Comparison of ENCODE assay signal across 25 cellular contexts in the genomic region with DNA sequence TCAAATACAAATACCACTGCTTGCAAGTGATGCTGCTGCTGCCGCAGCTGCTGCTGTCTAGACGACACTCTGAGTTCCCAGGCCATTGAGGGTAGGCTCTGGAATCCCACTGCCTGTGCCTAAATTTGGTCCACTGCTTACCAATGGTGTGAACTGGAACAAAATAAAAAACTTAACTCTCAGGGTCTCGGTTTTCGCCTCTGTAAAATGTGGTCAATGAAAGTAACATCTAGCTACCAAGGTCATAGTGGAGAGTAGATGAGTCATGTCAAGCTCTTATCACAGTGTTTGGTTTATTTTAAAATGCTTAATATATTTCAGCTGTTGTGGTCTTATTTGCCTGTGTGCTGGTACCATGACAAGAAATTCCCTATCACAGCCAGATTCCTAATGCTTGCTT.
"Had no signal": no experiment of that assay in that cellular context is flagged by ENCODE, and none has a peak within 500 bp of the region (broad histone marks: within the 10 kb centered on the region; RNA-seq: fewer than 3 reads in every experiment).

No MANE protein-coding gene starts in this region.

- H3K4me1 ChIP-seq: ascending aorta, Peyer's patch had no signal

- ATAC-seq: activated CD8-positive, alpha-beta memory T cell treated with anti-CD3 and anti-CD28 coated beads, Interleukin-2, amount 10 ng/mL, durations not matched to agents 7 days and 5 days; activated naive CD4-positive, alpha-beta T cell treated with anti-CD3 and anti-CD28 coated beads, Interleukin-2, amount 50 U/mL, for 72 hours; activated naive CD8-positive, alpha-beta T cell treated with anti-CD3 and anti-CD28 coated beads, Interleukin-2, amount 50 U/mL, for 24 hours; activated T-cell treated with anti-CD3 and anti-CD28 coated beads, Interleukin-2, amount 50 U/mL, for 4 hours had no signal

- DNase-seq: activated B cell treated with CpG ODN at 0.5 μM for 24 hours; activated CD4-positive, alpha-beta T cell treated with anti-CD3 and anti-CD28 coated beads for 1 hour; activated CD4-positive, alpha-beta T cell treated with anti-CD3 and anti-CD28 coated beads, Interleukin-2, amount 10 ng/mL, durations not matched to agents 24 days and 14 days; activated CD4-positive, alpha-beta T cell treated with anti-CD3 and anti-CD28 coated beads, Interleukin-2, amount 50 U/mL, for 48 hours; activated CD8-positive, alpha-beta memory T cell treated with anti-CD3 and anti-CD28 coated beads, Interleukin-2, amount 10 ng/mL, durations not matched to agents 7 days and 5 days; activated effector memory CD4-positive, alpha-beta T cell treated with anti-CD3 and anti-CD28 coated beads, Interleukin-2, amount 50 U/mL, for 16 hours; activated naive CD4-positive, alpha-beta T cell treated with Interleukin-2 at 50 U/mL for 16 hours; activated naive CD8-positive, alpha-beta T cell treated with anti-CD3 and anti-CD28 coated beads, Interleukin-2, amount 50 U/mL, for 24 hours; activated T-cell treated with anti-CD3 and anti-CD28 coated beads, Interleukin-2, amount 50 U/mL, for 4 hours; amniotic stem cell; NCI-H1048; NCI-H146; NCI-H2029; NCI-H2107; NCI-H226; NCI-H510A; NCI-H526 treated with DMSO at 0.1 percent for 48 hours; NK-92 treated with Interleukin-12 subunit alpha and Interleukin-12 subunit beta, amount 100 ng/mL, for 24 hours; OCI-M1; Peyer's patch; SHP77; T-helper 2 cell; T1000 had no signal

- H3K36me3 ChIP-seq: ascending aorta, Peyer's patch had no signal

- H3K9me3 ChIP-seq: Peyer's patch had no signal

- H3K27ac ChIP-seq: ascending aorta, Peyer's patch had no signal

- H3K4me3 ChIP-seq: ascending aorta, Peyer's patch had no signal

- H3K27me3 ChIP-seq: ascending aorta, Peyer's patch had no signal
